16 cellular contexts compared by ENCODE assay signal in the genomic region with DNA sequence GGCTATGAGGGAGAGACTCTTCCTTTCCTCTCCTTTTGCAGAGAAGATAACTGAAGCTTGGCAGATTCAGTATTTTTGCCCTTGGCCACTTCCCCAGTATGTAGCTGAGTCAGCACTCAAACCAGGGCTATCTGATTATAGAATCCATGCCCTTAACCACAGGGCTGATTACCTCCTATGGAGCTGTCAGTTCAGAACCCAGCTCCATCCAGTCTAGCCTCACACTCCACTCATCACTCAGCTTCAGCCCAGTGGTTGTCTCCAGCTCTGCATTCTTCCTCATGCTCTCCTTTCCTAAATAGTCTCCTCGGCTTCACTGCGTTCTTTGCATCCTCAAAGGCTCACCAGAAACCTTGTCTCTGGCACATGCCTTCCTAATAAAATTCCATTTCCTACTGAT.
DNase-seq lines count a peak whose midpoint lies in the region; ATAC-seq and TF ChIP-seq lines count a peak whose summit lies in the region.
"Had no signal": no experiment of that assay in that cellular context is flagged by ENCODE, and none has a peak within 500 bp of the region (broad histone marks: within the 10 kb centered on the region; RNA-seq: fewer than 3 reads in every experiment).

No MANE protein-coding gene starts in this region.

- no peaks in the 10 kb centered on the region for H3K79me1 ChIP-seq in mesendoderm (ENCODE audit: low read length)

- H2BK120ac ChIP-seq in mesendoderm (ENCODE audit: low read depth, low read length), result no peak overlapping the region

- no peak overlapping the region for H3K23ac ChIP-seq in mesendoderm (ENCODE audit: low read length)

- H3K4me3 ChIP-seq in NB4 (ENCODE audit: low read depth, low read length), result no peak overlapping the region
- H3K4me3 ChIP-seq in choroid plexus epithelial cell (ENCODE audit: low read depth, low read length), result no peak overlapping the region
- H3K4me3 ChIP-seq in mesendoderm (ENCODE audit: low read length), result no peak overlapping the region

- peaks cover 2% of the 10 kb centered on the region for H3K4me1 ChIP-seq in mesendoderm (ENCODE audit: control insufficient read depth, low read depth, low read length)

- TF ChIP-seq CTCF in NB4 (IDR thresholded peaks at IDR 0.05; ENCODE audit: low read depth, low read length) (no peak), choroid plexus epithelial cell (conservative IDR thresholded peaks at IDR 0.05; ENCODE audit: low read depth, low read length) (peak; percentile 10), mesothelial cell of epicardium (IDR thresholded peaks at IDR 0.05; ENCODE audit: unreplicated experiment) (no peak)

- no peak overlapping the region for H3K27ac Mint-ChIP-seq in mesothelial cell of epicardium

- no CpG with 5 or more reads among the region's 2 CpGs for WGBS in mesendoderm (ENCODE audit: extremely low coverage, insufficient coverage, low lambda C conversion rate)

- no peak overlapping the region for H3K4ac ChIP-seq in mesendoderm (ENCODE audit: low read depth, low read length)

- no peak overlapping the region for H3K4me2 ChIP-seq in mesendoderm (ENCODE audit: low read length)

- no peak for TF ChIP-seq POLR2A in NB4 (IDR thresholded peaks at IDR 0.05; ENCODE audit: extremely low read depth, insufficient read length)

- H4K5ac ChIP-seq in mesendoderm (ENCODE audit: low read length), result no peak overlapping the region

- no peaks in the 10 kb centered on the region for H3K27me3 Mint-ChIP-seq in mesothelial cell of epicardium (ENCODE audit: low read depth)

- H3K27me3 ChIP-seq in mesendoderm (ENCODE audit: insufficient read depth, low read length, poor library complexity), result no peaks in the 10 kb centered on the region

- H2BK5ac ChIP-seq in mesendoderm (ENCODE audit: low read length), result no peak overlapping the region

- no peak overlapping the region for H3K18ac ChIP-seq in mesendoderm (ENCODE audit: low read length)

- H3K36me3 Mint-ChIP-seq in mesothelial cell of epicardium, result no peaks in the 10 kb centered on the region

- no peak overlapping the region for H3K56ac ChIP-seq in mesendoderm (ENCODE audit: low read length)

- no peak overlapping the region for H3K9ac ChIP-seq in mesendoderm (ENCODE audit: low read length)

- no peak overlapping the region for H3K4me3 Mint-ChIP-seq in mesothelial cell of epicardium

- no peak overlapping the region for H2BK15ac ChIP-seq in mesendoderm (replicated peaks; ENCODE audit: low read depth)

- DNase-seq in EL (peak; percentile 50), NB4 (ENCODE audit: low read depth) (peak; percentile 44), choroid plexus epithelial cell (ENCODE audit: low read depth) (peak; percentile 68), mesendoderm (peak; percentile 89), mesothelial cell of epicardium (ENCODE audit: low spot score in 2 of 2, unreplicated experiment in 2 of 2) (no peak)
- DNase-seq: activated CD8-positive, alpha-beta memory T cell treated with anti-CD3 and anti-CD28 coated beads, Interleukin-2, amount 50 U/mL, for 48 hours; aorta; kidney glomerular epithelial cell; NCI-H2029; posterior cingulate gyrus; stimulated activated CD4-positive, alpha-beta T cell treated with anti-CD3 and anti-CD28 coated beads, Interleukin-2, amount 100 ng/mL, for 48 hours; stimulated activated naive CD4-positive, alpha-beta T cell treated with Interleukin-2 at 50 U/mL for 16 hours had no signal

- no peak overlapping the region for H3K27ac ChIP-seq in mesendoderm (ENCODE audit: low read depth, low read length)

- no peak overlapping the region for H4K8ac ChIP-seq in mesendoderm (ENCODE audit: low read depth, low read length)

- H3K79me2 ChIP-seq in mesendoderm (ENCODE audit: control insufficient read depth, insufficient read depth, low read length), result no peaks in the 10 kb centered on the region

- peaks cover 7% of the 10 kb centered on the region for H3K9me3 Mint-ChIP-seq in mesothelial cell of epicardium

- ATAC-seq in HG03175 (IDR thresholded peaks at IDR 0.05; ENCODE audit: unreplicated experiment) (no peak), HG03025 (IDR thresholded peaks at IDR 0.05; ENCODE audit: low FRiP score, unreplicated experiment) (no peak), GM18511 (IDR thresholded peaks at IDR 0.05; ENCODE audit: unreplicated experiment) (no peak)
- ATAC-seq: Panc1 had no signal

- peaks cover 31% of the 10 kb centered on the region for H3K4me1 Mint-ChIP-seq in mesothelial cell of epicardium

- H3K36me3 ChIP-seq in mesendoderm (ENCODE audit: control insufficient read depth, insufficient read depth, low read length), result no peaks in the 10 kb centered on the region

- H2AK5ac ChIP-seq in mesendoderm (ENCODE audit: low read length), result no peak overlapping the region

Comparison
In these comparisons a context has a peak if more than half of its experiments do, and no peak if none do; other contexts are left out.
1. DNase-seq: peak in EL (single experiment), NB4 (single experiment), choroid plexus epithelial cell (single experiment) and mesendoderm (single experiment); none in mesothelial cell of epicardium (0 of 2).